ENCODE assay signal across 20 cellular contexts in the genomic region with DNA sequence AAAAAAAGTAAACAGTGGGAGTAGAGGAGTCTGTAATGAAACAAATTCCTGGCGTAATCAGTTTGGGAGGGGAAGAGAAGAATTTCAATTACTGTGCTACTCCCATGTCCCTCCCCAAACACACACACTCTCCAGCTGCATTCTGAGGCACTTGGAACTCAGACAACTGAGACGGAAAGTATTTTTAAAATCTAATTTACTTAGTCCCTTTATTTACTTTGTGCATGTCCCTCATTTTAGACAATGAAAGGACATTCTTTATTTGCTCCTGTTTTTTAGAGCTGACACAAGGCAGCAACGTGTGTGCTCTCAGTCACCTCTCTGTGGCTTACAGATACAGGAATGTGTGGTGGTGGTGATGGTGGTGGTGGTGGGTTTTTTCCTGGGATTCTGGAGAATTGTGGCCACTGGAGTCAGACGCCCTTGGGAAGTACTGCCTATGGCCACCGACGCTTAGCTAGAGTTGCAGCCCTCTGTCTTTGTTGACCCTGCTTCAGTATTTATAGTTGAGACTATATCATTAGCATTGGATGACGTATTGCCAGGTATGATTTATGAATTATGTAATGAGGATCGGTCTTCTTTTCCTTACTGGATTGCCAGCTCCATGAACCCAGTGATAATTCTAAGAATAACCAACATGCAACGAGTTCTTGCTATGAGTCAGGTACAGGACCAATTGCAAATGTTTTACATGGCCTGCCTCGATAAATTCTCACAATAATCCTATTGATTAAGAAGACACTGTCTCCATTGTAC.
DNase-seq lines count a peak whose midpoint lies in the region; ATAC-seq and TF ChIP-seq lines count a peak whose summit lies in the region.
"Had no signal": no experiment of that assay in that cellular context is flagged by ENCODE, and none has a peak within 500 bp of the region (broad histone marks: within the 10 kb centered on the region; RNA-seq: fewer than 3 reads in every experiment).

No MANE protein-coding gene starts in this region.

- no peaks in the 10 kb centered on the region for H3K27me3 ChIP-seq in cardiac muscle cell
- H3K27me3 ChIP-seq: brain microvascular endothelial cell, ovary had no signal

- intact Hi-C loops in Right ventricle myocardium inferior (cut with DNase I) = no loop called here

- peaks cover 12% of the 10 kb centered on the region for H3K4me1 ChIP-seq in cardiac muscle cell (ENCODE audit: low read depth)

- TF ChIP-seq CTCF in cardiac muscle cell (IDR thresholded peaks at IDR 0.05; ENCODE audit: low read depth, low read length) (no peak), nephron (IDR thresholded peaks at IDR 0.05; ENCODE audit: unreplicated experiment in 3 of 3) (no peak), type B pancreatic cell (conservative IDR thresholded peaks at IDR 0.05) (no peak)

- H3K4me3 Mint-ChIP-seq in nephron (no peak overlapping the region), type B pancreatic cell (peak overlapping the region; percentile 74)
- H3K4me3 Mint-ChIP-seq: activated T-cell treated with anti-CD3 and anti-CD28 coated beads, Interleukin-2, amount 50 U/mL, for 24 hours; stimulated activated effector memory CD8-positive, alpha-beta T cell treated with anti-CD3 and anti-CD28 coated beads, Interleukin-12 subunit alpha, Interleukin-12 subunit beta, amount 100 ng/mL, for 72 hours had no signal

- H3K4me3 ChIP-seq in cardiac muscle cell = no peak overlapping the region
- H3K4me3 ChIP-seq: ovary had no signal

- peaks cover 10% of the 10 kb centered on the region for H3K27me3 Mint-ChIP-seq in nephron (ENCODE audit: low read depth)
- H3K27me3 Mint-ChIP-seq in type B pancreatic cell = peaks cover 9% of the 10 kb centered on the region
- H3K27me3 Mint-ChIP-seq: activated T-cell treated with anti-CD3 and anti-CD28 coated beads, Interleukin-2, amount 50 U/mL, for 24 hours had no signal

- H3K9me3 Mint-ChIP-seq in nephron (peaks cover 2% of the 10 kb centered on the region), type B pancreatic cell (peaks cover 8% of the 10 kb centered on the region)
- H3K9me3 Mint-ChIP-seq: activated T-cell treated with anti-CD3 and anti-CD28 coated beads, Interleukin-2, amount 50 U/mL, for 24 hours; stimulated activated effector memory CD8-positive, alpha-beta T cell treated with anti-CD3 and anti-CD28 coated beads, Interleukin-12 subunit alpha, Interleukin-12 subunit beta, amount 100 ng/mL, for 72 hours had no signal

- no peaks in the 10 kb centered on the region for H3K36me3 ChIP-seq in cardiac muscle cell
- H3K36me3 ChIP-seq: brain microvascular endothelial cell, ovary had no signal

- peaks cover 23% of the 10 kb centered on the region for H3K36me3 Mint-ChIP-seq in nephron (ENCODE audit: low read depth)
- peaks cover 12% of the 10 kb centered on the region for H3K36me3 Mint-ChIP-seq in type B pancreatic cell

- H3K27ac ChIP-seq in cardiac muscle cell = peak overlapping the region; percentile 35
- H3K27ac ChIP-seq: brain microvascular endothelial cell, ovary had no signal

- DNase-seq in cardiac muscle cell (ENCODE audit: low read depth in 1 of 2, low spot score in 1 of 2) = peak in 1 of 2 donors; percentile 45
- no peak for DNase-seq in Right ventricle myocardium inferior (ENCODE audit: missing footprints)
- peak; percentile 40 for DNase-seq in fibroblast of peridontal ligament (ENCODE audit: extremely low read depth)
- DNase-seq in type B pancreatic cell (ENCODE audit: extremely low spot score, unreplicated experiment) = no peak
- no peak for DNase-seq in NCI-H2171 treated with DMSO at 0.1 percent for 48 hours (lab: John Stamatoyannopoulos, UW)
- DNase-seq: activated CD4-positive, alpha-beta T cell treated with anti-CD3 and anti-CD28 coated beads, Interleukin-2, amount 50 U/mL, for 48 hours; activated naive CD4-positive, alpha-beta T cell treated with anti-CD3 and anti-CD28 coated beads, Interleukin-2, amount 50 U/mL, for 16 hours; activated T-cell treated with anti-CD3 and anti-CD28 coated beads, Interleukin-2, amount 50 U/mL, for 24 hours; brain microvascular endothelial cell; GOT3; kidney; NCI-H1092 treated with DMSO at 0.1 percent for 48 hours; NCI-H2227 treated with DMSO at 0.1 percent for 48 hours; ovary; RPMI8226; stimulated activated CD4-positive, alpha-beta T cell treated with anti-CD3 and anti-CD28 coated beads, Interleukin-12 subunit alpha, Interleukin-12 subunit beta, amount 100 ng/mL, for 4 hours had no signal

- no peak for ATAC-seq in Right ventricle myocardium inferior
- no peak for ATAC-seq in HG03432 (IDR thresholded peaks at IDR 0.05; ENCODE audit: unreplicated experiment)
- ATAC-seq in GM18858 (IDR thresholded peaks at IDR 0.05; ENCODE audit: unreplicated experiment) = no peak
- ATAC-seq: stimulated activated effector memory CD8-positive, alpha-beta T cell treated with anti-CD3 and anti-CD28 coated beads, Interleukin-12 subunit alpha, Interleukin-12 subunit beta, amount 100 ng/mL, for 72 hours had no signal

- H3K4me1 Mint-ChIP-seq in nephron = peaks cover 35% of the 10 kb centered on the region
- peaks cover 24% of the 10 kb centered on the region for H3K4me1 Mint-ChIP-seq in type B pancreatic cell (ENCODE audit: unreplicated experiment)

- no peaks in the 10 kb centered on the region for H3K9me3 ChIP-seq in cardiac muscle cell (ENCODE audit: low read depth)
- H3K9me3 ChIP-seq: ovary had no signal

- H3K27ac Mint-ChIP-seq in nephron (peak overlapping the region; percentile 58 to 92 (median 61)), type B pancreatic cell (peak overlapping the region; percentile 91)
- H3K27ac Mint-ChIP-seq: activated T-cell treated with anti-CD3 and anti-CD28 coated beads, Interleukin-2, amount 50 U/mL, for 24 hours; stimulated activated effector memory CD8-positive, alpha-beta T cell treated with anti-CD3 and anti-CD28 coated beads, Interleukin-12 subunit alpha, Interleukin-12 subunit beta, amount 100 ng/mL, for 72 hours had no signal
